ENCODE assay signal across 1 cellular context in the genomic region with DNA sequence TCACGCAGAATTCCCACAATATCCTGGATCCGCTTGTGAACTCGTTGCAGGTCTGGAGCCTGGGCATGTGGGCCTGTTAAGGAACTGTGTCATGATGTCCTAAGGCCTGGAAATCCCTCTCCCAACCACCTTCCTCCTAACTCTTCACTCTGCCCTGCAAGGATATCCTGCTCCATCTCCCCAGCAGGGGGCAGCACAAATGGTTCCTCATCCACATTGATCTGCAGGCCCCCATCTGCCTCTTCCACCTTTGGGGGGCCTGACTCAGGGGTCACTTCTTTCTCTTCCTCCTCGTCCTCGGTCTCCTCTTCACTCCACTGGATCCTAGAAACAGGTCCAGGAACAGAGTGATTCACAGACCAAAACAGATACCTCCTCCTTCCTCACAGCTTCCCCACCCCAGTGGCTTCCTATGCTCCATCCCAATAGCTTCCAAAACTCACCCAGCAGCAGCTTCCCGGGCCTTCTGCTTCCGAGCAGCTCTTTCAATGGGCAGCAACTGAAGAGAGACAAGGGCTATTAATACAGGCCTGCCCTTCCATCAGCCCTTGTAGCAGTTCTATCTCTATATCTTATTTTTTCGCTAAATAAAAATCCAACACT.
TF ChIP-seq lines count a peak whose summit lies in the region.

No MANE protein-coding gene starts in this region.

TF ChIP-seq in K562, 482 proteins besides CTCF, POLR2A, EP300 and RAD21:
- TF ChIP-seq SMC3 (conservative IDR thresholded peaks at IDR 0.05; ENCODE audit: insufficient read depth, low read depth, low read length) = peak; percentile 39; the same call in 1 of the 2 replicates
- TF ChIP-seq MAZ (CRISPR knock-in tag; conservative IDR thresholded peaks at IDR 0.05 in 1 of 2, IDR thresholded peaks at IDR 0.05 in 1 of 2) = 0 out of 4 replicates have a peak, but pooled peaks of 1 of the 2 experiments have one; percentile 25
- TF ChIP-seq, protein P1, sequence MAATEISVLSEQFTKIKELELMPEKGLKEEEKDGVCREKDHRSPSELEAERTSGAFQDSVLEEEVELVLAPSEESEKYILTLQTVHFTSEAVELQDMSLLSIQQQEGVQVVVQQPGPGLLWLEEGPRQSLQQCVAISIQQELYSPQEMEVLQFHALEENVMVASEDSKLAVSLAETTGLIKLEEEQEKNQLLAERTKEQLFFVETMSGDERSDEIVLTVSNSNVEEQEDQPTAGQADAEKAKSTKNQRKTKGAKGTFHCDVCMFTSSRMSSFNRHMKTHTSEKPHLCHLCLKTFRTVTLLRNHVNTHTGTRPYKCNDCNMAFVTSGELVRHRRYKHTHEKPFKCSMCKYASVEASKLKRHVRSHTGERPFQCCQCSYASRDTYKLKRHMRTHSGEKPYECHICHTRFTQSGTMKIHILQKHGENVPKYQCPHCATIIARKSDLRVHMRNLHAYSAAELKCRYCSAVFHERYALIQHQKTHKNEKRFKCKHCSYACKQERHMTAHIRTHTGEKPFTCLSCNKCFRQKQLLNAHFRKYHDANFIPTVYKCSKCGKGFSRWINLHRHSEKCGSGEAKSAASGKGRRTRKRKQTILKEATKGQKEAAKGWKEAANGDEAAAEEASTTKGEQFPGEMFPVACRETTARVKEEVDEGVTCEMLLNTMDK (IDR thresholded peaks at IDR 0.05; ENCODE audit: borderline replicate concordance, insufficient read depth, low read depth, low read length, poor library complexity, severe bottlenecking) = peak; percentile 79
- TF ChIP-seq POLR2AphosphoS5 (IDR thresholded peaks at IDR 0.05; ENCODE audit: control insufficient read depth, insufficient read depth, low read depth, low read length) = 0 out of 2 replicates have a peak, but pooled peaks have one; percentile 18
- TF ChIP-seq, protein P2, sequence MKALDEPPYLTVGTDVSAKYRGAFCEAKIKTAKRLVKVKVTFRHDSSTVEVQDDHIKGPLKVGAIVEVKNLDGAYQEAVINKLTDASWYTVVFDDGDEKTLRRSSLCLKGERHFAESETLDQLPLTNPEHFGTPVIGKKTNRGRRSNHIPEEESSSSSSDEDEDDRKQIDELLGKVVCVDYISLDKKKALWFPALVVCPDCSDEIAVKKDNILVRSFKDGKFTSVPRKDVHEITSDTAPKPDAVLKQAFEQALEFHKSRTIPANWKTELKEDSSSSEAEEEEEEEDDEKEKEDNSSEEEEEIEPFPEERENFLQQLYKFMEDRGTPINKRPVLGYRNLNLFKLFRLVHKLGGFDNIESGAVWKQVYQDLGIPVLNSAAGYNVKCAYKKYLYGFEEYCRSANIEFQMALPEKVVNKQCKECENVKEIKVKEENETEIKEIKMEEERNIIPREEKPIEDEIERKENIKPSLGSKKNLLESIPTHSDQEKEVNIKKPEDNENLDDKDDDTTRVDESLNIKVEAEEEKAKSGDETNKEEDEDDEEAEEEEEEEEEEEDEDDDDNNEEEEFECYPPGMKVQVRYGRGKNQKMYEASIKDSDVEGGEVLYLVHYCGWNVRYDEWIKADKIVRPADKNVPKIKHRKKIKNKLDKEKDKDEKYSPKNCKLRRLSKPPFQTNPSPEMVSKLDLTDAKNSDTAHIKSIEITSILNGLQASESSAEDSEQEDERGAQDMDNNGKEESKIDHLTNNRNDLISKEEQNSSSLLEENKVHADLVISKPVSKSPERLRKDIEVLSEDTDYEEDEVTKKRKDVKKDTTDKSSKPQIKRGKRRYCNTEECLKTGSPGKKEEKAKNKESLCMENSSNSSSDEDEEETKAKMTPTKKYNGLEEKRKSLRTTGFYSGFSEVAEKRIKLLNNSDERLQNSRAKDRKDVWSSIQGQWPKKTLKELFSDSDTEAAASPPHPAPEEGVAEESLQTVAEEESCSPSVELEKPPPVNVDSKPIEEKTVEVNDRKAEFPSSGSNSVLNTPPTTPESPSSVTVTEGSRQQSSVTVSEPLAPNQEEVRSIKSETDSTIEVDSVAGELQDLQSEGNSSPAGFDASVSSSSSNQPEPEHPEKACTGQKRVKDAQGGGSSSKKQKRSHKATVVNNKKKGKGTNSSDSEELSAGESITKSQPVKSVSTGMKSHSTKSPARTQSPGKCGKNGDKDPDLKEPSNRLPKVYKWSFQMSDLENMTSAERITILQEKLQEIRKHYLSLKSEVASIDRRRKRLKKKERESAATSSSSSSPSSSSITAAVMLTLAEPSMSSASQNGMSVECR (CRISPR knock-in tag; IDR thresholded peaks at IDR 0.05) = no peak
